17 cellular contexts compared by ENCODE assay signal in genomic region chr9:130346431-130346830, GRCh38.
DNase-seq lines count a peak whose midpoint lies in the region; ATAC-seq and TF ChIP-seq lines count a peak whose summit lies in the region.
"Had no signal": no experiment of that assay in that cellular context is flagged by ENCODE, and none has a peak within 500 bp of the region (broad histone marks: within the 10 kb centered on the region; RNA-seq: fewer than 3 reads in every experiment).

No MANE protein-coding gene starts in this region.

- no peaks in the 10 kb centered on the region for H3K9me3 Mint-ChIP-seq in activated naive CD4-positive, alpha-beta T cell treated with anti-CD3 and anti-CD28 coated beads for 36 hours
- H3K9me3 Mint-ChIP-seq in activated naive CD4-positive, alpha-beta T cell treated with anti-CD3 and anti-CD28 coated beads, Interleukin-2, amount 50 U/mL, for 72 hours: no peaks in the 10 kb centered on the region
- H3K9me3 Mint-ChIP-seq in HFFc6: no peaks in the 10 kb centered on the region
- H3K9me3 Mint-ChIP-seq: CD4-positive, alpha-beta memory T cell had no signal

- no peak overlapping the region for H3K4me3 ChIP-seq in neuronal stem cell (ENCODE audit: low read length in 2 of 2)
- H3K4me3 ChIP-seq: BLaER1, HAP-1 had no signal

- H2AK5ac ChIP-seq in neuronal stem cell (ENCODE audit: low read depth, low read length): peak overlapping the region; percentile 94

- WGBS in neuronal stem cell (ENCODE audit: extremely low coverage in 2 of 2, insufficient read length in 2 of 2, insufficient replicate concordance in 1 of 2), 2 donors: no CpG with 5 or more reads among the region's 14 CpGs

- no peak overlapping the region for H3K9ac ChIP-seq in neuronal stem cell (ENCODE audit: low read depth, low read length, poor library complexity)
- H3K9ac ChIP-seq: BLaER1 had no signal

- H2BK12ac ChIP-seq in neuronal stem cell (ENCODE audit: low read length): no peak overlapping the region

- H4K91ac ChIP-seq in neuronal stem cell (ENCODE audit: low read depth, low read length, poor library complexity): no peak overlapping the region

- H3K4me1 ChIP-seq in neuronal stem cell (ENCODE audit: control insufficient read depth in 2 of 2, insufficient read depth in 1 of 2, low read depth in 1 of 2, low read length in 2 of 2): peaks cover 5 to 10% of the 10 kb centered on the region in 2 donors
- H3K4me1 ChIP-seq: HAP-1 had no signal

- H3K23ac ChIP-seq in neuronal stem cell (ENCODE audit: low read depth, low read length, poor library complexity): peak overlapping the region; percentile 57

- H2AFZ ChIP-seq in neuronal stem cell (ENCODE audit: low read length): no peak overlapping the region

- H3K27ac ChIP-seq in neuronal stem cell (replicated peaks; ENCODE audit: low read length): no peak overlapping the region
- H3K27ac ChIP-seq: BLaER1, HL-60 had no signal

- TF ChIP-seq CTCF in HFFc6 (IDR thresholded peaks at IDR 0.05): no peak

- H2BK5ac ChIP-seq in neuronal stem cell (ENCODE audit: low read length): no peak overlapping the region

- H2BK15ac ChIP-seq in neuronal stem cell (ENCODE audit: low read length): no peak overlapping the region

- CTCF ChIA-PET in activated naive CD4-positive, alpha-beta T cell treated with anti-CD3 and anti-CD28 coated beads for 36 hours (lab: Charles Lee): no interaction called here

- no peak for ATAC-seq in activated naive CD4-positive, alpha-beta T cell treated with anti-CD3 and anti-CD28 coated beads, Interleukin-2, amount 50 U/mL, for 72 hours

- H3K4me2 ChIP-seq in neuronal stem cell (ENCODE audit: insufficient read depth, low read length, poor library complexity, severe bottlenecking): no peak overlapping the region
- H3K4me2 ChIP-seq: BLaER1 had no signal

- H3K4me1 Mint-ChIP-seq in activated naive CD4-positive, alpha-beta T cell treated with anti-CD3 and anti-CD28 coated beads for 36 hours (ENCODE audit: low read depth): no peaks in the 10 kb centered on the region
- H3K4me1 Mint-ChIP-seq in HFFc6 (ENCODE audit: low read depth): no peaks in the 10 kb centered on the region
- H3K4me1 Mint-ChIP-seq: CD14-positive monocyte; CD4-positive, alpha-beta memory T cell had no signal

- no peak overlapping the region for H3K18ac ChIP-seq in neuronal stem cell (ENCODE audit: low read length)

- DNase-seq in activated naive CD4-positive, alpha-beta T cell treated with anti-CD3 and anti-CD28 coated beads for 36 hours: no peak
- no peak for DNase-seq in activated naive CD4-positive, alpha-beta T cell treated with anti-CD3 and anti-CD28 coated beads, Interleukin-2, amount 50 U/mL, for 72 hours (ENCODE audit: low spot score in 2 of 2)
- DNase-seq in iPS-NIHi11 (ENCODE audit: low spot score) (peak; percentile 20), neuronal stem cell (ENCODE audit: low spot score) (no peak), HFFc6 (no peak), KG1 (lab: John Stamatoyannopoulos, UW) (no peak), activated gamma-delta T cell treated with Interleukin-2 at 50 U/mL for 16 hours (no peak)
- DNase-seq: 8988T; CD4-positive, alpha-beta memory T cell; DMS153; DMS79; GDM1; GOT3 had no signal

- H3K9me3 ChIP-seq in neuronal stem cell (replicated peaks in 1 of 2; ENCODE audit: control insufficient read depth in 2 of 2, insufficient read depth in 1 of 2, low read depth in 1 of 2, low read length in 2 of 2): peaks cover 0 to 6% of the 10 kb centered on the region in 2 donors
- H3K9me3 ChIP-seq: BLaER1, HAP-1 had no signal

- no peak overlapping the region for H3K4ac ChIP-seq in neuronal stem cell (ENCODE audit: low read length)

- no peaks in the 10 kb centered on the region for H3K36me3 Mint-ChIP-seq in activated naive CD4-positive, alpha-beta T cell treated with anti-CD3 and anti-CD28 coated beads for 36 hours (ENCODE audit: low read depth)
- no peaks in the 10 kb centered on the region for H3K36me3 Mint-ChIP-seq in activated naive CD4-positive, alpha-beta T cell treated with anti-CD3 and anti-CD28 coated beads, Interleukin-2, amount 50 U/mL, for 72 hours
- H3K36me3 Mint-ChIP-seq in HFFc6 (ENCODE audit: low read depth): no peaks in the 10 kb centered on the region
- H3K36me3 Mint-ChIP-seq: CD14-positive monocyte; CD4-positive, alpha-beta memory T cell had no signal

- no peaks in the 10 kb centered on the region for H3K79me1 ChIP-seq in neuronal stem cell (ENCODE audit: low read depth, low read length)

- H2BK120ac ChIP-seq in neuronal stem cell (ENCODE audit: low read depth, low read length): no peak overlapping the region

- peak overlapping the region; percentile 71 for H3K14ac ChIP-seq in neuronal stem cell (ENCODE audit: low read length)

- no peaks in the 10 kb centered on the region for H3K27me3 Mint-ChIP-seq in activated naive CD4-positive, alpha-beta T cell treated with anti-CD3 and anti-CD28 coated beads for 36 hours (ENCODE audit: low read depth)
- peaks cover 6% of the 10 kb centered on the region; the same call in 1 of the 2 replicates for H3K27me3 Mint-ChIP-seq in HFFc6 (ENCODE audit: insufficient read depth)
- H3K27me3 Mint-ChIP-seq: CD4-positive, alpha-beta memory T cell had no signal

- H3K4me3 Mint-ChIP-seq in activated naive CD4-positive, alpha-beta T cell treated with anti-CD3 and anti-CD28 coated beads for 36 hours: no peak overlapping the region
- no peak overlapping the region for H3K4me3 Mint-ChIP-seq in HFFc6
- H3K4me3 Mint-ChIP-seq: CD14-positive monocyte; CD4-positive, alpha-beta memory T cell had no signal

- H4K8ac ChIP-seq in neuronal stem cell (ENCODE audit: low read depth, low read length): no peak overlapping the region

- H3K27me3 ChIP-seq in neuronal stem cell (ENCODE audit: control insufficient read depth in 3 of 3, insufficient read depth in 3 of 3, low read depth in 1 of 3, low read length in 3 of 3): peaks cover 0 to 18% (median 0%) of the 10 kb centered on the region in 3 experiments
- H3K27me3 ChIP-seq: BLaER1 had no signal

- H3K27ac Mint-ChIP-seq in activated naive CD4-positive, alpha-beta T cell treated with anti-CD3 and anti-CD28 coated beads for 36 hours: peak overlapping the region; percentile 26
- H3K27ac Mint-ChIP-seq in activated naive CD4-positive, alpha-beta T cell treated with anti-CD3 and anti-CD28 coated beads, Interleukin-2, amount 50 U/mL, for 72 hours: peak overlapping the region in 1 of 2 donors; percentile 33
- no peak overlapping the region for H3K27ac Mint-ChIP-seq in HFFc6
- H3K27ac Mint-ChIP-seq: CD14-positive monocyte; CD4-positive, alpha-beta memory T cell had no signal

- peaks cover 0 to 2% of the 10 kb centered on the region in 2 donors for H3K36me3 ChIP-seq in neuronal stem cell (replicated peaks in 1 of 2; ENCODE audit: control insufficient read depth in 2 of 2, insufficient read depth in 2 of 2, low read length in 2 of 2)
- H3K36me3 ChIP-seq: BLaER1, HAP-1 had no signal

- intact Hi-C loops in activated naive CD4-positive, alpha-beta T cell treated with anti-CD3 and anti-CD28 coated beads for 36 hours (cut with micrococcal nuclease): loop anchor here (10.0 kb wide), 1 partner anchor 462 kb away; no protein-coding TSS in a partner anchor
